In genomic region chr1:193674292-193674944, GRCh38 we compare ENCODE assay signal across 19 cellular contexts.
A peak's percentile ranks its signal among the peaks of the same experiment; 100 is the strongest.
DNase-seq lines count a peak whose midpoint lies in the region; ATAC-seq and TF ChIP-seq lines count a peak whose summit lies in the region.
"Had no signal": no experiment of that assay in that cellular context is flagged by ENCODE, and none has a peak within 500 bp of the region (broad histone marks: within the 10 kb centered on the region; RNA-seq: fewer than 3 reads in every experiment).

No MANE protein-coding gene starts in this region.

- ATAC-seq in T-cell (replicated peaks in 1 of 4) (no peak), GM18517 (IDR thresholded peaks at IDR 0.05; ENCODE audit: unreplicated experiment) (no peak), HG03175 (IDR thresholded peaks at IDR 0.05; ENCODE audit: unreplicated experiment) (no peak)

- TF ChIP-seq POLR2A in erythroblast (IDR thresholded peaks at IDR 0.05; ENCODE audit: low read length) = peak; percentile 31

- H3K4me3 Mint-ChIP-seq in T-cell = no peak overlapping the region
- H3K4me3 Mint-ChIP-seq: memory B cell, nephron had no signal

- CTCF ChIA-PET in T-cell (lab: Charles Lee) = no interaction called here

- no peaks in the 10 kb centered on the region for H3K27me3 Mint-ChIP-seq in T-cell

- H3K27ac Mint-ChIP-seq in T-cell = peak overlapping the region; percentile 24 to 27
- H3K27ac Mint-ChIP-seq: memory B cell, nephron had no signal

- peak; percentile 21 for DNase-seq in COLO829 (ENCODE audit: low spot score)
- DNase-seq in HS-27A (ENCODE audit: low read depth) = peak; percentile 31
- DNase-seq in T-cell = no peak
- DNase-seq in erythroblast (lab: John Stamatoyannopoulos, UW) = peak in 1 of 2 experiments; percentile 5
- DNase-seq in amygdala (lab: John Stamatoyannopoulos, UW) = no peak
- no peak for DNase-seq in stimulated activated CD4-positive, alpha-beta T cell treated with anti-CD3 and anti-CD28 coated beads, Interleukin-4, amount 100 ng/mL, for 24 hours
- DNase-seq: activated gamma-delta T cell treated with Interleukin-2 at 50 U/mL for 16 hours; Caco-2; GM23248; NCI-H1105 treated with DMSO at 0.1 percent for 48 hours; NCI-H774; stimulated activated CD4-positive, alpha-beta T cell treated with anti-CD3 and anti-CD28 coated beads, Interleukin-4, amount 100 ng/mL, for 4 hours; stimulated activated CD8-positive, alpha-beta memory T cell treated with anti-CD3 and anti-CD28 coated beads, Interleukin-4, amount 100 ng/mL, for 48 hours; SW 1271; WERI-Rb-1 had no signal

- peaks cover 0 to 4% (median 0%) of the 10 kb centered on the region in 3 donors for H3K9me3 Mint-ChIP-seq in T-cell
- H3K9me3 Mint-ChIP-seq: memory B cell, nephron had no signal

- H3K4me1 Mint-ChIP-seq in T-cell = peaks cover 0 to 4% (median 0%) of the 10 kb centered on the region in 3 donors
- H3K4me1 Mint-ChIP-seq: memory B cell, nephron had no signal

- H3K36me3 Mint-ChIP-seq in T-cell = peaks cover 4% of the 10 kb centered on the region
- H3K36me3 Mint-ChIP-seq: memory B cell had no signal

- POLR2A ChIA-PET in T-cell (lab: Charles Lee) = no interaction called here

Comparison
In these comparisons a context has a peak if more than half of its experiments do, and no peak if none do; other contexts are left out.
1. DNase-seq: peak in COLO829 (single experiment) and HS-27A (single experiment); none in T-cell (0 of 34), amygdala (0 of 56) and stimulated activated CD4-positive, alpha-beta T cell treated with anti-CD3 and anti-CD28 coated beads, Interleukin-4, amount 100 ng/mL, for 24 hours (single experiment).